Comparison of ENCODE assay signal across 8 cellular contexts in genomic region chr1:50348449-50349241, GRCh38.
DNase-seq lines count a peak whose midpoint lies in the region; ATAC-seq and TF ChIP-seq lines count a peak whose summit lies in the region.

No MANE protein-coding gene starts in this region.

- H3K27me3 Mint-ChIP-seq in brain: peaks cover 14% of the 10 kb centered on the region

- CTCF ChIA-PET in RWPE1 (lab: Yijun Ruan, JAX): interaction anchor here (0.5 to 1.2 kb wide), 11 partner anchors 9 to 1793 kb away, joined by 3 to 6 read pairs (median 3); no protein-coding TSS in a partner anchor

- peak overlapping the region in 1 of 5 experiments; percentile 10 for H3K27ac Mint-ChIP-seq in brain

- H3K27ac ChIP-seq in RWPE1: no peak overlapping the region

- TF ChIP-seq CTCF in RWPE1 (conservative IDR thresholded peaks at IDR 0.05; ENCODE audit: low read depth) (peak; percentile 81), brain (conservative IDR thresholded peaks at IDR 0.05) (peak; percentile 79 to 83)

- no peak overlapping the region for H3K4me3 Mint-ChIP-seq in brain

- POLR2A ChIA-PET in RWPE1 (lab: Yijun Ruan, JAX; ENCODE audit: low non-redundant PET): no interaction called here

- no peaks in the 10 kb centered on the region for H3K4me1 Mint-ChIP-seq in brain

- no peaks in the 10 kb centered on the region for H3K36me3 Mint-ChIP-seq in brain

- peak; percentile 73 for ATAC-seq in GM18909 (IDR thresholded peaks at IDR 0.05; ENCODE audit: poor library complexity, unreplicated experiment)
- no peak for ATAC-seq in HG03469 (IDR thresholded peaks at IDR 0.05; ENCODE audit: unreplicated experiment)

- H3K9me3 Mint-ChIP-seq in brain: peaks cover 0 to 7% (median 3%) of the 10 kb centered on the region in 5 experiments

- DNase-seq in COLO668 (lab: John Stamatoyannopoulos, UW; ENCODE audit: unreplicated experiment) (peak; percentile 85), LHCN-M2 (ENCODE audit: low read depth) (peak; percentile 69), RWPE1 (ENCODE audit: low spot score) (peak; percentile 80), iris pigment epithelial cell (ENCODE audit: low read depth) (peak; percentile 79)
- DNase-seq in stimulated activated CD4-positive, alpha-beta T cell treated with anti-CD3 and anti-CD28 coated beads, Interleukin-2, amount 100 ng/mL, for 48 hours: peak; percentile 37 to 41
